ENCODE assay signal across 1 cellular context in genomic region chr17:62322313-62322712, GRCh38.
TF ChIP-seq lines count a peak whose summit lies in the region.

No MANE protein-coding gene starts in this region.

TF ChIP-seq in GM23338, 12 proteins besides CTCF, POLR2A, EP300 and RAD21:
- TF ChIP-seq CREB1 (CRISPR knock-in tag; IDR thresholded peaks at IDR 0.05; ENCODE audit: low read depth) (no peak), REST (IDR thresholded peaks at IDR 0.05; ENCODE audit: unreplicated experiment) (no peak), STAT1 (IDR thresholded peaks at IDR 0.05; ENCODE audit: unreplicated experiment) (no peak), NANOG (IDR thresholded peaks at IDR 0.05; ENCODE audit: borderline replicate concordance) (no peak), POLR2AphosphoS5 (IDR thresholded peaks at IDR 0.05; ENCODE audit: low read depth) (no peak), EZH2phosphoT487 (IDR thresholded peaks at IDR 0.05; ENCODE audit: unreplicated experiment) (no peak), JUNB (IDR thresholded peaks at IDR 0.05; ENCODE audit: unreplicated experiment) (no peak)
